ENCODE assay signal across 8 cellular contexts in genomic region chr10:100433253-100434240, GRCh38. TPM values are rescaled to one million over a fixed set of nuclear protein-coding genes. Genes with fewer than 3 reads are reported as not detected.
DNase-seq lines count a peak whose midpoint lies in the region; ATAC-seq and TF ChIP-seq lines count a peak whose summit lies in the region.

No MANE protein-coding gene starts in this region.

- DNase-seq in NCI-H226 (peak; percentile 69), breast epithelium (ENCODE audit: low spot score in 2 of 2) (peak; percentile 92 to 96), iris pigment epithelial cell (ENCODE audit: low read depth) (peak; percentile 85), cortex of kidney (lab: John Stamatoyannopoulos, UW) (no peak)
- DNase-seq in stimulated activated CD4-positive, alpha-beta T cell treated with anti-CD3 and anti-CD28 coated beads, Interleukin-15, amount 100 ng/mL, for 48 hours (ENCODE audit: low read depth in 2 of 2), result peak; percentile 90 to 97

- no peaks in the 10 kb centered on the region for H3K4me1 ChIP-seq in breast epithelium

- peak; percentile 95 for TF ChIP-seq CTCF in VCaP (conservative IDR thresholded peaks at IDR 0.05)
- peak; percentile 100 for TF ChIP-seq CTCF in breast epithelium (IDR thresholded peaks at IDR 0.05)

- H3K4me3 ChIP-seq in breast epithelium, result no peak overlapping the region

- intact Hi-C loops in breast epithelium (cut with DNase I; ENCODE audit: low total_unique reads), result no loop called here

- no peaks in the 10 kb centered on the region for H3K36me3 ChIP-seq in breast epithelium

- TF ChIP-seq POLR2A in breast epithelium (IDR thresholded peaks at IDR 0.05), result no peak

- H3K27me3 ChIP-seq in breast epithelium, result no peaks in the 10 kb centered on the region

- H3K27ac ChIP-seq in VCaP, result no peak overlapping the region
- no peak overlapping the region for H3K27ac ChIP-seq in breast epithelium

- no peaks in the 10 kb centered on the region for H3K9me3 ChIP-seq in breast epithelium

- ATAC-seq in GM18502 (IDR thresholded peaks at IDR 0.05; ENCODE audit: poor library complexity, unreplicated experiment), result peak; percentile 65
- ATAC-seq in HG03139 (IDR thresholded peaks at IDR 0.05; ENCODE audit: unreplicated experiment), result peak; percentile 43

RNA-seq across cellular contexts. Expression of gene WNT8B, which starts 29.3 kb away (rescaled TPM):
- not detected for total RNA-seq in breast epithelium
